Comparison of ENCODE assay signal across 23 cellular contexts in the genomic region with DNA sequence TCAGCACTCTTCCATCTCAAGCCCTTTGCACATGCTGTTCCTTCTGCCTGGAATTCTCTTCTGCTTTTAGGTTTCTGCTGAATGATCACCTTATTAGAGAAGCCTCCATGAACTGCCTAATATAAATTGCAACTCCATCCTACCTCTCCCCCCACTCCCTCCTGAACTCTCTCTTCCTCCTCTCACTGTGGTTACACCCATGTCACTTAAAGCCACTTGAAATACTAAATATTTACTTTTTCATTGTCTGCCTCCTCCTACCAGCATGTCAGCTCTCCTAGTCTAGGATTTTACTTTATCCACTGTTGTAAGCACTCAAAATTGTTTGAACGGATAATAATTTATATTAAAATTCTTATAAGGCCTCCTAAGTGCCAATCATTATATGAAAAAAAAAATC. TPM values are rescaled to one million over a fixed set of nuclear protein-coding genes. Genes with fewer than 3 reads are reported as not detected.
DNase-seq lines count a peak whose midpoint lies in the region; ATAC-seq and TF ChIP-seq lines count a peak whose summit lies in the region.
"Had no signal": no experiment of that assay in that cellular context is flagged by ENCODE, and none has a peak within 500 bp of the region (broad histone marks: within the 10 kb centered on the region; RNA-seq: fewer than 3 reads in every experiment).

No MANE protein-coding gene starts in this region.

- H3K9me2 ChIP-seq in Karpas-422 (replicated peaks; ENCODE audit: insufficient read depth, low read length), result no peaks in the 10 kb centered on the region

- intact Hi-C loops in left lung (cut with DNase I), result no loop called here

- no peaks in the 10 kb centered on the region for H3K79me2 ChIP-seq in Karpas-422 (ENCODE audit: low read length)

- no peak overlapping the region for H3K27ac ChIP-seq in Karpas-422 (ENCODE audit: low read length)
- H3K27ac ChIP-seq in left lung, result no peak overlapping the region
- H3K27ac ChIP-seq: GM23248 had no signal

- no peak for TF ChIP-seq CTCF in left lung (IDR thresholded peaks at IDR 0.05)

- H3K9ac ChIP-seq in Karpas-422 (ENCODE audit: low read length), result no peak overlapping the region
- H3K9ac ChIP-seq: GM23248 had no signal

- ATAC-seq in left lung (peak; percentile 82), GM18520 (IDR thresholded peaks at IDR 0.05; ENCODE audit: unreplicated experiment) (no peak), GM21360 (IDR thresholded peaks at IDR 0.05; ENCODE audit: unreplicated experiment) (no peak)
- ATAC-seq: natural killer cell treated with Interleukin-12 subunit alpha and Interleukin-12 subunit beta and Interleukin-15 and Interleukin-18, amount 100 ng/mL, for 72 hours had no signal

- DNase-seq in Karpas-422 (peak; percentile 12), NCI-H1436 (lab: John Stamatoyannopoulos, UW) (peak; percentile 3), NCI-H69 (lab: John Stamatoyannopoulos, UW) (peak; percentile 76), left lung (no peak), mucosa of gallbladder (ENCODE audit: low spot score) (no peak)
- DNase-seq in activated CD4-positive, CD25-positive, alpha-beta regulatory T cell treated with anti-CD3 and anti-CD28 coated beads, Interleukin-2, amount 50 U/mL, for 72 hours, result no peak
- DNase-seq: activated B cell treated with CpG ODN at 0.5 μM for 24 hours; activated CD4-positive, alpha-beta T cell treated with anti-CD3 and anti-CD28 coated beads, Interleukin-2, amount 50 U/mL, for 4 hours; activated naive CD8-positive, alpha-beta T cell treated with anti-CD3 and anti-CD28 coated beads, Interleukin-2, amount 10 ng/mL, durations not matched to agents 7 days and 5 days; cerebellar nuclear complex; GM23248; head of caudate nucleus; MG63; NCI-H226; stimulated activated CD4-positive, alpha-beta T cell treated with anti-CD3 and anti-CD28 coated beads, Interleukin-2, amount 100 ng/mL, for 24 hours had no signal

- H3K36me3 ChIP-seq in Karpas-422 (ENCODE audit: insufficient read depth, low read length), result no peaks in the 10 kb centered on the region
- H3K36me3 ChIP-seq in left lung, result no peaks in the 10 kb centered on the region
- H3K36me3 ChIP-seq: MG63 had no signal

- H4K20me1 ChIP-seq in Karpas-422 (ENCODE audit: insufficient read depth, low read depth, low read length), result no peaks in the 10 kb centered on the region

- no peak overlapping the region for H3K4me2 ChIP-seq in Karpas-422 (ENCODE audit: low read depth, low read length, poor library complexity, severe bottlenecking)
- H3K4me2 ChIP-seq: smooth muscle cell had no signal

- H3K4me1 ChIP-seq in Karpas-422 (ENCODE audit: low read length), result no peaks in the 10 kb centered on the region
- peaks cover 5 to 18% of the 10 kb centered on the region in 2 donors for H3K4me1 ChIP-seq in left lung

- H3K9me3 ChIP-seq in Karpas-422 (ENCODE audit: low read length) (no peaks in the 10 kb centered on the region), left lung (no peaks in the 10 kb centered on the region)
- H3K9me3 ChIP-seq: MG63 had no signal

- H3K4me3 ChIP-seq in Karpas-422 (ENCODE audit: low read length), result no peak overlapping the region
- no peak overlapping the region for H3K4me3 ChIP-seq in left lung
- H3K4me3 ChIP-seq: GM23248, MG63, smooth muscle cell had no signal

- H2AFZ ChIP-seq in Karpas-422 (ENCODE audit: low read length), result no peak overlapping the region
- H2AFZ ChIP-seq: GM23248 had no signal

- H3K27me3 ChIP-seq in Karpas-422 (ENCODE audit: low read length) (no peaks in the 10 kb centered on the region), left lung (no peaks in the 10 kb centered on the region)

RNA-seq across cellular contexts. Expression of a gene that starts 43.8 kb away (rescaled TPM):
- total RNA-seq in Karpas-422 (2014; rRNA removed; shearing (Covaris generic); ENCODE audit: low replicate concordance), result not detected in 2 replicates
- total RNA-seq in left lung (not detected), mucosa of gallbladder (not detected)
- total RNA-seq: activated naive CD8-positive, alpha-beta T cell treated with anti-CD3 and anti-CD28 coated beads, Interleukin-2, amount 10 ng/mL, durations not matched to agents 7 days and 5 days; G401; GM23248; mesenteric fat pad; natural killer cell treated with Interleukin-12 subunit alpha and Interleukin-12 subunit beta and Interleukin-15 and Interleukin-18, amount 100 ng/mL, for 72 hours; osteocyte; smooth muscle cell had no signal

RNA-seq across cellular contexts. Expression of a gene that starts 50.1 kb away (rescaled TPM):
- not detected in 2 replicates for total RNA-seq in Karpas-422 (2014; rRNA removed; shearing (Covaris generic); ENCODE audit: low replicate concordance)
- total RNA-seq in left lung, result not detected
- not detected for total RNA-seq in mucosa of gallbladder
- total RNA-seq: activated B cell treated with CpG ODN at 0.5 μM for 24 hours; activated naive CD8-positive, alpha-beta T cell treated with anti-CD3 and anti-CD28 coated beads, Interleukin-2, amount 10 ng/mL, durations not matched to agents 7 days and 5 days; activated T-helper 2 cell treated with anti-CD3 and anti-CD28 coated beads, Interferon-gamma antibody, Interleukin-2, Interleukin-4, amounts not matched to agents 10 μg/mL and 5 μg/mL and 100 μg/mL, durations not matched to agents 14 hours and 24 hours and 36 hours; G401; GM23248; mesenteric fat pad; natural killer cell treated with Interleukin-12 subunit alpha and Interleukin-12 subunit beta and Interleukin-15 and Interleukin-18, amount 100 ng/mL, for 72 hours; osteocyte; smooth muscle cell had no signal

Comparison
In these comparisons a context has a peak if more than half of its experiments do, and no peak if none do; other contexts are left out.
1. DNase-seq: peak in Karpas-422 (single experiment), NCI-H1436 (single experiment) and NCI-H69 (single experiment); none in left lung (0 of 2), activated CD4-positive, CD25-positive, alpha-beta regulatory T cell treated with anti-CD3 and anti-CD28 coated beads, Interleukin-2, amount 50 U/mL, for 72 hours (single experiment) and mucosa of gallbladder (single experiment).